ENCODE assay signal across 1 cellular context in the genomic region with DNA sequence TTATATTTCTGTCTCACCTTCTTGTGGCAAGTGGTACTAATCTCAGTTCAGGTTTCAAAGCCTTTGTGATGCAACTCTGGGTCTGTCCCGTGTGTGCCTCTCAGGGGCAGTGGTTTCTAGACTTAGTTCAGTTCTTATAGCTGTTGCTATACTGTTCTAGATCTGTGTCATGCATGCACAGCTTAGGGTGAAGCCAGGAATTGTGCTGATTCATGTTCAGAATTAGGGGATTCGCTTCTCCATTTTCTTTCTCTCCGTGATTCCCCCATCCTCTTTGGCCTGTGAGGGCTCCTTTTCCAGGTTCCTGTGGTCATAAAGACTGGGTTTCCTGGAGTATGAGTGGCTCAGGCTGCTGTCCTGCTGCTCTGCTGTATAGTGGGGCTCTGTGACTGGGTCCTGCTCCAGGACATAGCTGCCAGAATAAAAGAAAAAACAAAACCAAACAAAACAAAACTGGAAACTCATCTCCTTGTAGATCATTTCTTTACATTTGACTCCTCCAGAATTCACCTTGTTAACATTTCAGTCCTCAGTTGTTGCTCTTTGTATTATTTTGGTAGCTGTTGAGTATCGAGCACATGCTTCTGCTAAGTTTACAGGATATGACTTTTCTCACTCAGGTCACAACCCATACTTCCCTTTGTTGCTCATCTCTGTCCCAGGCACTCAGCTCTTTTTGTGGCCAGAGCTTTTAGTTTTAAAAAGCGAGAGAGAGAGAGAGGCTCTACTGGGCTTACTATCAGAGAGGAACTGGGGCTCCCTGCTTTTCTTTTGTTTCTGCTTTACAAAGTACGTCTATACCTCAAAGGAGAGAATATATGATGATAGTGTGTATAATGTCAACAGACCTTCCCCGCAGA.
TF ChIP-seq lines count a peak whose summit lies in the region.

No MANE protein-coding gene starts in this region.

TF ChIP-seq in K562, 482 proteins besides CTCF, POLR2A, EP300 and RAD21 (continued from another document and continues in another):
- TF ChIP-seq PKNOX1 (IDR thresholded peaks at IDR 0.05) = no peak
- peak; percentile 77 for TF ChIP-seq L3MBTL2 (IDR thresholded peaks at IDR 0.05)
- no peak for TF ChIP-seq NCOA1 (IDR thresholded peaks at IDR 0.05; ENCODE audit: low read depth)
- no peak for TF ChIP-seq E4F1 (CRISPR knock-in tag; IDR thresholded peaks at IDR 0.05; ENCODE audit: borderline replicate concordance)
- no peak for TF ChIP-seq ZNF436 (CRISPR knock-in tag; IDR thresholded peaks at IDR 0.05)
- no peak for TF ChIP-seq ZNF766 (CRISPR knock-in tag; conservative IDR thresholded peaks at IDR 0.05)
- no peak for TF ChIP-seq ZNF507 (tag; conservative IDR thresholded peaks at IDR 0.05)
- TF ChIP-seq ZNF174 (CRISPR knock-in tag; IDR thresholded peaks at IDR 0.05) = no peak
- peak; percentile 58 for TF ChIP-seq MGA (IDR thresholded peaks at IDR 0.05)
- no peak for TF ChIP-seq SETDB1 (IDR thresholded peaks at IDR 0.05; ENCODE audit: low read length)
- no peak; the same call in 1 of the 2 replicates for TF ChIP-seq ZFX (CRISPR knock-in tag; IDR thresholded peaks at IDR 0.05)
- no peak for TF ChIP-seq ESRRB (CRISPR knock-in tag; IDR thresholded peaks at IDR 0.05; ENCODE audit: borderline replicate concordance)
- no peak for TF ChIP-seq CREBBP (IDR thresholded peaks at IDR 0.05; ENCODE audit: low read depth, low read length)
- TF ChIP-seq, protein P1, sequence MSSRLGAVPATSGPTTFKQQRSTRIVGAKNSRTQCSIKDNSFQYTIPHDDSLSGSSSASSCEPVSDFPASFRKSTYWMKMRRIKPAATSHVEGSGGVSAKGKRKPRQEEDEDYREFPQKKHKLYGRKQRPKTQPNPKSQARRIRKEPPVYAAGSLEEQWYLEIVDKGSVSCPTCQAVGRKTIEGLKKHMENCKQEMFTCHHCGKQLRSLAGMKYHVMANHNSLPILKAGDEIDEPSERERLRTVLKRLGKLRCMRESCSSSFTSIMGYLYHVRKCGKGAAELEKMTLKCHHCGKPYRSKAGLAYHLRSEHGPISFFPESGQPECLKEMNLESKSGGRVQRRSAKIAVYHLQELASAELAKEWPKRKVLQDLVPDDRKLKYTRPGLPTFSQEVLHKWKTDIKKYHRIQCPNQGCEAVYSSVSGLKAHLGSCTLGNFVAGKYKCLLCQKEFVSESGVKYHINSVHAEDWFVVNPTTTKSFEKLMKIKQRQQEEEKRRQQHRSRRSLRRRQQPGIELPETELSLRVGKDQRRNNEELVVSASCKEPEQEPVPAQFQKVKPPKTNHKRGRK (tag; IDR thresholded peaks at IDR 0.05) = no peak
- TF ChIP-seq, protein P2, sequence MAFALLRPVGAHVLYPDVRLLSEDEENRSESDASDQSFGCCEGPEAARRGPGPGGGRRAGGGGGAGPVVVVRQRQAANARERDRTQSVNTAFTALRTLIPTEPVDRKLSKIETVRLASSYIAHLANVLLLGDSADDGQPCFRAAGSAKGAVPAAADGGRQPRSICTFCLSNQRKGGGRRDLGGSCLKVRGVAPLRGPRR (CRISPR knock-in tag; IDR thresholded peaks at IDR 0.05) = no peak
- TF ChIP-seq, protein P3, sequence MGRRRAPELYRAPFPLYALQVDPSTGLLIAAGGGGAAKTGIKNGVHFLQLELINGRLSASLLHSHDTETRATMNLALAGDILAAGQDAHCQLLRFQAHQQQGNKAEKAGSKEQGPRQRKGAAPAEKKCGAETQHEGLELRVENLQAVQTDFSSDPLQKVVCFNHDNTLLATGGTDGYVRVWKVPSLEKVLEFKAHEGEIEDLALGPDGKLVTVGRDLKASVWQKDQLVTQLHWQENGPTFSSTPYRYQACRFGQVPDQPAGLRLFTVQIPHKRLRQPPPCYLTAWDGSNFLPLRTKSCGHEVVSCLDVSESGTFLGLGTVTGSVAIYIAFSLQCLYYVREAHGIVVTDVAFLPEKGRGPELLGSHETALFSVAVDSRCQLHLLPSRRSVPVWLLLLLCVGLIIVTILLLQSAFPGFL (CRISPR knock-in tag; IDR thresholded peaks at IDR 0.05) = no peak
- TF ChIP-seq, protein P4, sequence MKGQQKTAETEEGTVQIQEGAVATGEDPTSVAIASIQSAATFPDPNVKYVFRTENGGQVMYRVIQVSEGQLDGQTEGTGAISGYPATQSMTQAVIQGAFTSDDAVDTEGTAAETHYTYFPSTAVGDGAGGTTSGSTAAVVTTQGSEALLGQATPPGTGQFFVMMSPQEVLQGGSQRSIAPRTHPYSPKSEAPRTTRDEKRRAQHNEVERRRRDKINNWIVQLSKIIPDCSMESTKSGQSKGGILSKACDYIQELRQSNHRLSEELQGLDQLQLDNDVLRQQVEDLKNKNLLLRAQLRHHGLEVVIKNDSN (CRISPR knock-in tag; IDR thresholded peaks at IDR 0.05) = no peak
- TF ChIP-seq CHAMP1 (IDR thresholded peaks at IDR 0.05) = no peak
- no peak for TF ChIP-seq ZNF586 (CRISPR knock-in tag; conservative IDR thresholded peaks at IDR 0.05)
- TF ChIP-seq HNRNPH1 (optimal IDR thresholded peaks at IDR 0.05; ENCODE audit: low read depth, low read length) = no peak
- TF ChIP-seq, protein P5, sequence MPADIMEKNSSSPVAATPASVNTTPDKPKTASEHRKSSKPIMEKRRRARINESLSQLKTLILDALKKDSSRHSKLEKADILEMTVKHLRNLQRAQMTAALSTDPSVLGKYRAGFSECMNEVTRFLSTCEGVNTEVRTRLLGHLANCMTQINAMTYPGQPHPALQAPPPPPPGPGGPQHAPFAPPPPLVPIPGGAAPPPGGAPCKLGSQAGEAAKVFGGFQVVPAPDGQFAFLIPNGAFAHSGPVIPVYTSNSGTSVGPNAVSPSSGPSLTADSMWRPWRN (IDR thresholded peaks at IDR 0.05; ENCODE audit: low read depth) = no peak
- no peak for TF ChIP-seq ZNF212 (CRISPR knock-in tag; IDR thresholded peaks at IDR 0.05)
- no peak for TF ChIP-seq ZNF449 (CRISPR knock-in tag; IDR thresholded peaks at IDR 0.05)
